10 cellular contexts compared by ENCODE assay signal in the genomic region with DNA sequence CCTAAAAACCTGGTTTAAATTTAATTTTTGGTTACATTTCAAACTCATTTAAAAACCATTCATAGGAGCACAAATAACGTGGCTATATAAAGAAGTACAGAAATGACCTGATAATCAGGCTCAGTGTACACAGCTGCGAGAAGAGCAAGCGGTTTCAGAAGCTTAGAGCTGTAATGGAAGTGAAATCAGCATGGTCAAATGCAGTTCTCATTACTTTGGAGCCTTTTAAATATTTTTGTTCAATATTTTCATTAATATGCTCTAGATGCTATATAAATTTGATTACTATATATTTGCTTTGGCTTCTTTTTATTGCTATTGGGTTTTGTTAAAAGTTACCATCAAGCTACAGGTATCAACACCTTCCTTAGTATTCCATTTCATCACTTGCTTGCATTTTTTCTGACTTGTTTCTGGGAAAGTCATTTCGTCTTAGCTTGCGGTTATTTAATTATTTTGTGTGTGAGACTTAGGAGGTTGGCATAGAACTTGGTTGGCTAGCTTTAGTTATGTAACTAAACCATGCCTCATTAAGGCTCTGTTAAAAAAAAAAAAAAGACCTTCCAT. TPM values are rescaled to one million over a fixed set of nuclear protein-coding genes. Genes with fewer than 3 reads are reported as not detected.
A peak's percentile ranks its signal among the peaks of the same experiment; 100 is the strongest.
DNase-seq lines count a peak whose midpoint lies in the region; ATAC-seq and TF ChIP-seq lines count a peak whose summit lies in the region.
"Had no signal": no experiment of that assay in that cellular context is flagged by ENCODE, and none has a peak within 500 bp of the region (broad histone marks: within the 10 kb centered on the region; RNA-seq: fewer than 3 reads in every experiment).

No MANE protein-coding gene starts in this region.

- ATAC-seq in GM18519 (IDR thresholded peaks at IDR 0.05; ENCODE audit: low FRiP score, unreplicated experiment) (peak; percentile 69), GM21423 (IDR thresholded peaks at IDR 0.05; ENCODE audit: unreplicated experiment) (peak; percentile 86), HG03060 (IDR thresholded peaks at IDR 0.05; ENCODE audit: low read depth, unreplicated experiment) (peak; percentile 90)
- ATAC-seq: foreskin keratinocyte had no signal

- TF ChIP-seq CTCF in brain microvascular endothelial cell (IDR thresholded peaks at IDR 0.05; ENCODE audit: low read depth, low read length, missing control alignments) = no peak

- DNase-seq in NCI-H69 (lab: John Stamatoyannopoulos, UW) (peak; percentile 13), brain microvascular endothelial cell (no peak), occipital lobe (lab: John Stamatoyannopoulos, UW) (no peak), cardiac septum (ENCODE audit: low spot score) (no peak), SKM-1 treated with dmso at 0.1 percent for 144 hours (lab: John Stamatoyannopoulos, UW; ENCODE audit: unreplicated experiment) (no peak)
- DNase-seq: activated gamma-delta T cell, foreskin keratinocyte had no signal

- H3K36me3 ChIP-seq in brain microvascular endothelial cell (replicated peaks) = peaks cover 2% of the 10 kb centered on the region

- no peak overlapping the region for H3K4me3 ChIP-seq in brain microvascular endothelial cell (ENCODE audit: low read depth, low read length)

- no peaks in the 10 kb centered on the region for H3K27me3 ChIP-seq in brain microvascular endothelial cell (replicated peaks)
- H3K27me3 ChIP-seq: foreskin keratinocyte had no signal

- intact Hi-C loops in cardiac septum (cut with DNase I) = loop anchor here (10.0 kb wide), 1 partner anchor 462 kb away; no protein-coding TSS in a partner anchor

- no peak overlapping the region for H3K27ac ChIP-seq in brain microvascular endothelial cell
- H3K27ac ChIP-seq: foreskin keratinocyte had no signal

- in situ Hi-C loops in brain microvascular endothelial cell (cut with HindIII; ENCODE audit: low pct_ligation_motif_present, low sequenced_read_pairs) = no loop called here

RNA-seq across cellular contexts. Expression of a gene that starts 58.7 kb away (rescaled TPM):
- total RNA-seq in occipital lobe (99.5 TPM), cardiac septum (13.6 TPM)
